Comparison of ENCODE assay signal across 12 cellular contexts in the genomic region with DNA sequence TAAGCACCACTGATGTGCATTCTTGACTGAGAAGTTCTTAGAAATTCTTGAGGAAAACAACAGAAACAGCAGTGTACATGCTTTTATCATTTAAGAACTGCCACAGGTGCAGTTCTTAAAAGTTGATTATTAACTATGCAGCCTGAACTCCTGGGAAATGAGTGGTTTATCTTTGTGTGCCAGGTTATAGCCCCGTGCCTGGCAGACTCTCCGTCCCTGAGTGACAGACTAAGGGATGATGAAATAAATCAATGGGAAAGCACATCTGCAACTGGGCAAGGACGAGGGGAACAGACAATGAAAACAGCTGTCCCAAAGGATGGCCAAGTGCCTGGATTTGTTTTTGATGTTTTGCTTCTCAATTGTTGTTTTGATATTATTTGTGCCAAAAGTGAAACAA.
DNase-seq lines count a peak whose midpoint lies in the region; ATAC-seq and TF ChIP-seq lines count a peak whose summit lies in the region.
"Had no signal": no experiment of that assay in that cellular context is flagged by ENCODE, and none has a peak within 500 bp of the region (broad histone marks: within the 10 kb centered on the region; RNA-seq: fewer than 3 reads in every experiment).

No MANE protein-coding gene starts in this region.

- H3K9ac ChIP-seq in duodenal mucosa (ENCODE audit: low read depth in 1 of 2, low read length in 2 of 2): no peak overlapping the region

- H3K4me3 Mint-ChIP-seq in activated CD8-positive, alpha-beta T cell treated with anti-CD3 and anti-CD28 coated beads for 36 hours: peak overlapping the region; percentile 0
- no peak overlapping the region for H3K4me3 Mint-ChIP-seq in activated CD8-positive, alpha-beta T cell treated with anti-CD3 and anti-CD28 coated beads, Interleukin-2, amount 10 ng/mL, durations not matched to agents 7 days and 5 days
- H3K4me3 Mint-ChIP-seq in type B pancreatic cell: peak overlapping the region; percentile 44
- H3K4me3 Mint-ChIP-seq: activated naive CD8-positive, alpha-beta T cell had no signal

- TF ChIP-seq CTCF in activated CD8-positive, alpha-beta T cell treated with anti-CD3 and anti-CD28 coated beads for 36 hours (IDR thresholded peaks at IDR 0.05): no peak
- TF ChIP-seq CTCF in lower lobe of right lung (IDR thresholded peaks at IDR 0.05) (no peak), type B pancreatic cell (conservative IDR thresholded peaks at IDR 0.05) (no peak)

- H3K27me3 Mint-ChIP-seq in activated CD8-positive, alpha-beta T cell treated with anti-CD3 and anti-CD28 coated beads for 36 hours: peaks cover 2% of the 10 kb centered on the region
- no peaks in the 10 kb centered on the region for H3K27me3 Mint-ChIP-seq in activated CD8-positive, alpha-beta T cell treated with anti-CD3 and anti-CD28 coated beads, Interleukin-2, amount 10 ng/mL, durations not matched to agents 7 days and 5 days (ENCODE audit: low read depth)
- H3K27me3 Mint-ChIP-seq in type B pancreatic cell: no peaks in the 10 kb centered on the region
- H3K27me3 Mint-ChIP-seq: activated naive CD8-positive, alpha-beta T cell had no signal

- POLR2A ChIA-PET in activated CD8-positive, alpha-beta T cell treated with anti-CD3 and anti-CD28 coated beads for 36 hours (lab: Charles Lee): no interaction called here
- POLR2A ChIA-PET in activated CD8-positive, alpha-beta T cell treated with anti-CD3 and anti-CD28 coated beads, Interleukin-2, amount 10 ng/mL, durations not matched to agents 7 days and 5 days (lab: Charles Lee): no interaction called here

- H3K9me3 ChIP-seq in duodenal mucosa (ENCODE audit: control insufficient read depth in 1 of 2, low read length in 2 of 2) (no peaks in the 10 kb centered on the region), lower lobe of right lung (no peaks in the 10 kb centered on the region)
- H3K9me3 ChIP-seq: thoracic aorta had no signal

- peaks cover 4% of the 10 kb centered on the region for H3K4me1 Mint-ChIP-seq in activated CD8-positive, alpha-beta T cell treated with anti-CD3 and anti-CD28 coated beads for 36 hours (ENCODE audit: low read depth)
- peaks cover 12% of the 10 kb centered on the region for H3K4me1 Mint-ChIP-seq in activated CD8-positive, alpha-beta T cell treated with anti-CD3 and anti-CD28 coated beads, Interleukin-2, amount 10 ng/mL, durations not matched to agents 7 days and 5 days (ENCODE audit: low read depth)
- peaks cover 21% of the 10 kb centered on the region for H3K4me1 Mint-ChIP-seq in type B pancreatic cell (ENCODE audit: unreplicated experiment)

- no peaks in the 10 kb centered on the region for H3K36me3 Mint-ChIP-seq in activated CD8-positive, alpha-beta T cell treated with anti-CD3 and anti-CD28 coated beads for 36 hours (ENCODE audit: low read depth)
- no peaks in the 10 kb centered on the region for H3K36me3 Mint-ChIP-seq in activated CD8-positive, alpha-beta T cell treated with anti-CD3 and anti-CD28 coated beads, Interleukin-2, amount 10 ng/mL, durations not matched to agents 7 days and 5 days (ENCODE audit: low read depth)
- no peaks in the 10 kb centered on the region for H3K36me3 Mint-ChIP-seq in type B pancreatic cell

- H3K27ac ChIP-seq in duodenal mucosa (ENCODE audit: low read depth, low read length) (peak overlapping the region; percentile 23), lower lobe of right lung (peak overlapping the region; percentile 22)

- no peaks in the 10 kb centered on the region for H3K9me3 Mint-ChIP-seq in activated CD8-positive, alpha-beta T cell treated with anti-CD3 and anti-CD28 coated beads for 36 hours
- H3K9me3 Mint-ChIP-seq in activated CD8-positive, alpha-beta T cell treated with anti-CD3 and anti-CD28 coated beads, Interleukin-2, amount 10 ng/mL, durations not matched to agents 7 days and 5 days (ENCODE audit: insufficient read depth): no peaks in the 10 kb centered on the region
- H3K9me3 Mint-ChIP-seq in type B pancreatic cell: no peaks in the 10 kb centered on the region

- H3K4me3 ChIP-seq in duodenal mucosa (ENCODE audit: low read depth in 1 of 2, low read length in 2 of 2) (peak overlapping the region; percentile 52 to 64), lower lobe of right lung (peak overlapping the region; percentile 12)
- H3K4me3 ChIP-seq: thoracic aorta had no signal

- H3K36me3 ChIP-seq in duodenal mucosa (ENCODE audit: control insufficient read depth in 1 of 2, insufficient read depth in 2 of 2, low read length in 2 of 2): no peaks in the 10 kb centered on the region
- no peaks in the 10 kb centered on the region for H3K36me3 ChIP-seq in lower lobe of right lung
- H3K36me3 ChIP-seq: thoracic aorta had no signal

- intact Hi-C loops in activated CD8-positive, alpha-beta T cell treated with anti-CD3 and anti-CD28 coated beads for 36 hours (cut with micrococcal nuclease): no loop called here
- intact Hi-C loops in lower lobe of right lung (cut with DNase I): no loop called here

- H3K4me1 ChIP-seq in duodenal mucosa (ENCODE audit: control insufficient read depth in 1 of 2, insufficient read depth in 2 of 2, low read length in 2 of 2) (peaks cover 11 to 27% of the 10 kb centered on the region in 2 donors), lower lobe of right lung (peaks cover 26% of the 10 kb centered on the region)

- no peak for ATAC-seq in activated CD8-positive, alpha-beta T cell treated with anti-CD3 and anti-CD28 coated beads for 36 hours
- no peak for ATAC-seq in activated CD8-positive, alpha-beta T cell treated with anti-CD3 and anti-CD28 coated beads, Interleukin-2, amount 10 ng/mL, durations not matched to agents 7 days and 5 days
- peak; percentile 40 to 83 for ATAC-seq in lower lobe of right lung

- no peak overlapping the region for H3K27ac Mint-ChIP-seq in activated CD8-positive, alpha-beta T cell treated with anti-CD3 and anti-CD28 coated beads for 36 hours
- H3K27ac Mint-ChIP-seq in activated CD8-positive, alpha-beta T cell treated with anti-CD3 and anti-CD28 coated beads, Interleukin-2, amount 10 ng/mL, durations not matched to agents 7 days and 5 days: no peak overlapping the region
- H3K27ac Mint-ChIP-seq in type B pancreatic cell: peak overlapping the region; percentile 72
- H3K27ac Mint-ChIP-seq: activated naive CD8-positive, alpha-beta T cell had no signal

- CTCF ChIA-PET in activated CD8-positive, alpha-beta T cell treated with anti-CD3 and anti-CD28 coated beads for 36 hours (lab: Charles Lee): no interaction called here
- CTCF ChIA-PET in activated CD8-positive, alpha-beta T cell treated with anti-CD3 and anti-CD28 coated beads, Interleukin-2, amount 10 ng/mL, durations not matched to agents 7 days and 5 days (lab: Charles Lee): interaction anchor here (1.3 kb wide), 1 partner anchor 56 kb away, joined by 3 read pairs; no protein-coding TSS in a partner anchor

- no peak for DNase-seq in activated CD8-positive, alpha-beta T cell treated with anti-CD3 and anti-CD28 coated beads for 36 hours
- no peak for DNase-seq in activated CD8-positive, alpha-beta T cell treated with anti-CD3 and anti-CD28 coated beads, Interleukin-2, amount 10 ng/mL, durations not matched to agents 7 days and 5 days
- DNase-seq in lower lobe of right lung (no peak), type B pancreatic cell (ENCODE audit: extremely low spot score, unreplicated experiment) (no peak), SKM-1 (lab: John Stamatoyannopoulos, UW; ENCODE audit: unreplicated experiment) (no peak), UCSD-AML1 (lab: John Stamatoyannopoulos, UW; ENCODE audit: unreplicated experiment) (no peak)
- DNase-seq in stimulated activated CD4-positive, alpha-beta T cell treated with anti-CD3 and anti-CD28 coated beads, Interleukin-4, amount 100 ng/mL, for 4 hours: no peak
- DNase-seq: MV-4-11, NCI-H345 had no signal

- H3K27me3 ChIP-seq in duodenal mucosa (ENCODE audit: control insufficient read depth in 1 of 2, insufficient read depth in 2 of 2, low read length in 2 of 2) (no peaks in the 10 kb centered on the region), lower lobe of right lung (ENCODE audit: low read depth) (no peaks in the 10 kb centered on the region)

Comparison
In these comparisons a context has a peak if more than half of its experiments do, and no peak if none do; other contexts are left out.
1. ATAC-seq: peak in lower lobe of right lung (2 of 2); none in activated CD8-positive, alpha-beta T cell treated with anti-CD3 and anti-CD28 coated beads for 36 hours (single experiment) and activated CD8-positive, alpha-beta T cell treated with anti-CD3 and anti-CD28 coated beads, Interleukin-2, amount 10 ng/mL, durations not matched to agents 7 days and 5 days (single experiment).